In the genomic region with DNA sequence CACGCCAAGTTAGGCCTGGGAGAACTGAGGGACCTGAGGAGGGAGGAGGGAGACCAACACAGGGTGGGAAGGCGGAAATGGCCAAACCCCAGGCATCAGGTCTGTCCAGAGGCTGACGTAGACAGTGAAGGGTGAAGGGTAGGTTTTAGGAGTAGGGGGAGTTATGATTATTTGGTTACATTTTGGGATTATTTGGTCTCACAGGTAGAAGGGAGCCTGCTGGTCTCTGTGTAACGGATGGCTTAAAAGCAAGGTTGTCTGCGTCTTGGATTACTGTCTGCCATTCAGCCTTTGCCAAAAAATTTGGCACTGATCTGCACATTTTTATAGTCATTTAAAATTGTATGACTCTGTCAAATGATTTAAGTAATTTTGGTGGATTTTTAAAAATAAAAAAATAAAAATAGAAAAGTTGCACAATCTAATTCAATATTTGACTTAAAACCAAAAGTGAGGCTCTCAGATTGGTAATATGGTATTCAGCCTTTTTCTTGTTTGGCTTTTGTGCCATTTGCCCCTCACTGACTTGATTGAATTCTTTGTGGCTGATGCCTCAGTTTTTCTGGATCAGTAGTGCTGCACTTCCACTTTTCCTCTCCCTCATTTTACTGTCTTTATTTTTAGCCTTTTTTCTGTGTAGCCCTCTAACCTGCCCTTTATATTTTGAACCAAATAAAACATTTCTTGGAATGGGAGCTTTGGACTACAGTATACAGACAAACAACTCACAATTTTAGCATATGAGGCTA, we compare ENCODE assay signal across 8 cellular contexts. TPM values are rescaled to one million over a fixed set of nuclear protein-coding genes. Genes with fewer than 3 reads are reported as not detected.
DNase-seq lines count a peak whose midpoint lies in the region; ATAC-seq and TF ChIP-seq lines count a peak whose summit lies in the region.
"Had no signal": no experiment of that assay in that cellular context is flagged by ENCODE, and none has a peak within 500 bp of the region (broad histone marks: within the 10 kb centered on the region; RNA-seq: fewer than 3 reads in every experiment).

No MANE protein-coding gene starts in this region.

- peak overlapping the region; percentile 4; the same call in 1 of the 2 replicates for H2AFZ ChIP-seq in OCI-LY1 (ENCODE audit: low read length)

- H3K79me2 ChIP-seq in OCI-LY1 (ENCODE audit: insufficient read depth, low read length) = no peaks in the 10 kb centered on the region

- H3F3A ChIP-seq in OCI-LY1 (ENCODE audit: insufficient read depth, low read length) = no peaks in the 10 kb centered on the region

- no peaks in the 10 kb centered on the region for H3K9me3 ChIP-seq in OCI-LY1 (ENCODE audit: low read length)
- H3K9me3 ChIP-seq in ectodermal cell (ENCODE audit: control insufficient read depth, low read length) = no peaks in the 10 kb centered on the region
- no peaks in the 10 kb centered on the region for H3K9me3 ChIP-seq in mucosa of stomach (ENCODE audit: control insufficient read depth, low read length)

- no peaks in the 10 kb centered on the region for H4K20me1 ChIP-seq in OCI-LY1 (ENCODE audit: insufficient read depth, low read length)

- TF ChIP-seq CTCF in OCI-LY1 (IDR thresholded peaks at IDR 0.05; ENCODE audit: low read length) = no peak

- H3K4me2 ChIP-seq in OCI-LY1 (ENCODE audit: low read length) = peak overlapping the region; percentile 96

- H3K9ac ChIP-seq in OCI-LY1 (ENCODE audit: low read length) (peak overlapping the region; percentile 95), mucosa of stomach (ENCODE audit: low read length) (peak overlapping the region; percentile 98)

- ATAC-seq in GM18517 (IDR thresholded peaks at IDR 0.05; ENCODE audit: unreplicated experiment) (peak; percentile 38), HG02623 (IDR thresholded peaks at IDR 0.05; ENCODE audit: unreplicated experiment) (peak; percentile 30)

- DNase-seq in mucosa of gallbladder (ENCODE audit: low spot score) (no peak), AG08396 (ENCODE audit: low spot score) (no peak)

- H3K9me2 ChIP-seq in OCI-LY1 (ENCODE audit: low read depth, low read length) = no peaks in the 10 kb centered on the region

- H3K27ac ChIP-seq in OCI-LY1 (ENCODE audit: low read depth, low read length, poor library complexity, severe bottlenecking) = peak overlapping the region; percentile 91
- H3K27ac ChIP-seq in ectodermal cell (ENCODE audit: insufficient read depth, low read depth, low read length, poor library complexity, severe bottlenecking) = peak overlapping the region; percentile 81

- WGBS in ectodermal cell, 2 experiments = 7 to 9% methylated on average over 5 of the region's 5 CpGs

- H3K4me1 ChIP-seq in OCI-LY1 (ENCODE audit: insufficient read depth, low read length, severe bottlenecking) = peaks cover 31% of the 10 kb centered on the region
- peaks cover 10% of the 10 kb centered on the region for H3K4me1 ChIP-seq in ectodermal cell (ENCODE audit: control insufficient read depth, insufficient read depth, low read length)
- H3K4me1 ChIP-seq in mucosa of stomach (ENCODE audit: control insufficient read depth, insufficient read depth, low read length) = peaks cover 17% of the 10 kb centered on the region

- H3K4me3 ChIP-seq in OCI-LY1 (ENCODE audit: low read depth, low read length, poor library complexity, severe bottlenecking) (peak overlapping the region; percentile 90), ectodermal cell (ENCODE audit: insufficient read depth, low read depth, low read length) (peak overlapping the region; percentile 79), mucosa of stomach (ENCODE audit: low read length) (peak overlapping the region; percentile 67)

- peaks cover 12% of the 10 kb centered on the region; the same call in 1 of the 2 replicates for H3K36me3 ChIP-seq in OCI-LY1 (ENCODE audit: insufficient read depth, low read length)
- peaks cover 7% of the 10 kb centered on the region for H3K36me3 ChIP-seq in ectodermal cell (ENCODE audit: control insufficient read depth, insufficient read depth, low read length)
- peaks cover 8% of the 10 kb centered on the region for H3K36me3 ChIP-seq in mucosa of stomach (ENCODE audit: control insufficient read depth, insufficient read depth, low read length)

- H3K27me3 ChIP-seq in OCI-LY1 (ENCODE audit: insufficient read depth, low read length) (no peaks in the 10 kb centered on the region), ectodermal cell (ENCODE audit: control insufficient read depth, insufficient read depth, low read length, poor library complexity, severe bottlenecking) (no peaks in the 10 kb centered on the region), mucosa of stomach (ENCODE audit: control insufficient read depth, insufficient read depth, low read length) (no peaks in the 10 kb centered on the region)

RNA-seq across cellular contexts. Expression of gene MSMP, which starts 3.6 kb away (rescaled TPM):
- 1.3 TPM for polyA plus RNA-seq in ectodermal cell (2013, experiment 1 of 4)
- polyA plus RNA-seq in ectodermal cell (2013, experiment 2 of 4) = not detected
- not detected for polyA plus RNA-seq in ectodermal cell (2013, experiment 3 of 4)
- not detected for polyA plus RNA-seq in ectodermal cell (2013, experiment 4 of 4)
- 1.1 TPM for total RNA-seq in mucosa of gallbladder
- total RNA-seq: subcutaneous adipose tissue had no signal

RNA-seq across cellular contexts. Expression of gene RGP1, which starts 8.6 kb away (rescaled TPM):
- polyA plus RNA-seq in ectodermal cell (2013, experiment 1 of 4) = 23.1 TPM
- 23.4 TPM for polyA plus RNA-seq in ectodermal cell (2013, experiment 2 of 4)
- 17.3 TPM for polyA plus RNA-seq in ectodermal cell (2013, experiment 3 of 4)
- polyA plus RNA-seq in ectodermal cell (2013, experiment 4 of 4) = 21.3 TPM
- total RNA-seq in mucosa of gallbladder = 36.6 TPM

RNA-seq across cellular contexts. Expression of gene GBA2, which starts 8.7 kb away (rescaled TPM):
- polyA plus RNA-seq in ectodermal cell (2013, experiment 1 of 4) = 112 TPM
- polyA plus RNA-seq in ectodermal cell (2013, experiment 2 of 4) = 119 TPM
- 72.1 TPM for polyA plus RNA-seq in ectodermal cell (2013, experiment 3 of 4)
- polyA plus RNA-seq in ectodermal cell (2013, experiment 4 of 4) = 87.4 TPM
- total RNA-seq in mucosa of gallbladder = 161 TPM

RNA-seq across cellular contexts. Expression of gene CREB3, which starts 25.2 kb away (rescaled TPM):
- polyA plus RNA-seq in ectodermal cell (2013, experiment 1 of 4) = 35.8 TPM
- 38.9 TPM for polyA plus RNA-seq in ectodermal cell (2013, experiment 2 of 4)
- polyA plus RNA-seq in ectodermal cell (2013, experiment 3 of 4) = 28.5 TPM
- polyA plus RNA-seq in ectodermal cell (2013, experiment 4 of 4) = 34.9 TPM
- total RNA-seq in mucosa of gallbladder = 48.1 TPM

RNA-seq across cellular contexts. Expression of gene TLN1, which starts 25.7 kb away (rescaled TPM):
- 60.0 TPM for polyA plus RNA-seq in ectodermal cell (2013, experiment 1 of 4)
- 70.5 TPM for polyA plus RNA-seq in ectodermal cell (2013, experiment 2 of 4)
- polyA plus RNA-seq in ectodermal cell (2013, experiment 3 of 4) = 52.5 TPM
- 62.7 TPM for polyA plus RNA-seq in ectodermal cell (2013, experiment 4 of 4)
- total RNA-seq in mucosa of gallbladder = 482 TPM
